ENCODE assay signal across 8 cellular contexts in genomic region chr1:40668769-40669525, GRCh38. TPM values are rescaled to one million over a fixed set of nuclear protein-coding genes. Genes with fewer than 3 reads are reported as not detected.
DNase-seq lines count a peak whose midpoint lies in the region; ATAC-seq, FAIRE-seq and TF ChIP-seq lines count a peak whose summit lies in the region.

No MANE protein-coding gene starts in this region.

- dilution Hi-C loops in keratinocyte (cut with MboI; ENCODE audit: extremely low pct_ligation_motif_present, low sequenced_read_pairs): no loop called here

- peak; percentile 69 for FAIRE-seq in keratinocyte (lab: Jason Lieb, UNC)

- ATAC-seq in GM18498 (IDR thresholded peaks at IDR 0.05; ENCODE audit: unreplicated experiment) (peak; percentile 59), HG03097 (IDR thresholded peaks at IDR 0.05; ENCODE audit: low FRiP score, unreplicated experiment) (peak; percentile 57), HG02852 (IDR thresholded peaks at IDR 0.05; ENCODE audit: unreplicated experiment) (no peak)

- TF ChIP-seq CTCF in keratinocyte (optimal IDR thresholded peaks at IDR 0.05 in 1 of 3, IDR thresholded peaks at IDR 0.05 in 1 of 3, conservative IDR thresholded peaks at IDR 0.05 in 1 of 3; ENCODE audit: extremely low read depth in 1 of 3, insufficient read depth in 2 of 3, low read length in 3 of 3): peak; percentile 89 to 92 (median 90)

- H3K36me3 ChIP-seq in keratinocyte (ENCODE audit: control insufficient read depth in 2 of 2, extremely low read depth in 1 of 2, insufficient read depth in 2 of 2, low read length in 2 of 2): no peaks in the 10 kb centered on the region

- no peaks in the 10 kb centered on the region for H3K79me2 ChIP-seq in keratinocyte (ENCODE audit: control insufficient read depth, insufficient read depth, low read length)

- peak overlapping the region; percentile 37 for H3K4me2 ChIP-seq in keratinocyte (ENCODE audit: control insufficient read depth, extremely low read depth, insufficient read depth, low read depth, low read length)

- H3K4me1 ChIP-seq in keratinocyte (ENCODE audit: control insufficient read depth, extremely low read depth, insufficient read depth, low read length): peaks cover 6% of the 10 kb centered on the region

- no peak overlapping the region for H3K4me3 ChIP-seq in keratinocyte (ENCODE audit: control insufficient read depth in 2 of 3, extremely low read depth in 1 of 3, insufficient read depth in 2 of 3, low read depth in 1 of 3, low read length in 3 of 3)

- H3K27me3 ChIP-seq in keratinocyte (ENCODE audit: control insufficient read depth, extremely low read depth, insufficient read depth, low read length): peaks cover 12% of the 10 kb centered on the region

- peak; percentile 49 for DNase-seq in NCI-H226
- peak; percentile 46 for DNase-seq in activated CD4-positive, CD25-positive, alpha-beta regulatory T cell treated with anti-CD3 and anti-CD28 coated beads, Interleukin-2, amount 50 U/mL, for 16 hours (ENCODE audit: low read depth, low spot score)
- DNase-seq in caudate nucleus (lab: John Stamatoyannopoulos, UW): peak in 55 of 61 donors; percentile 12 to 93 (median 55)
- no peak for DNase-seq in keratinocyte (ENCODE audit: low read depth, low spot score)
- DNase-seq in stimulated activated CD4-positive, alpha-beta T cell treated with anti-CD3 and anti-CD28 coated beads, Interleukin-1b, Interleukin-23, amount 100 ng/mL, for 4 hours (ENCODE audit: low read depth in 2 of 2): peak; percentile 79 to 83

- no peak overlapping the region for H2AFZ ChIP-seq in keratinocyte (ENCODE audit: control insufficient read depth, low read length)

- H3K9ac ChIP-seq in keratinocyte (ENCODE audit: control insufficient read depth, extremely low read depth, insufficient read depth, low read length): no peak overlapping the region

- no peaks in the 10 kb centered on the region for H4K20me1 ChIP-seq in keratinocyte (ENCODE audit: control insufficient read depth, extremely low read depth, insufficient read depth, low read length)

- H3K27ac ChIP-seq in caudate nucleus (ENCODE audit: low read depth, low read length) (no peak overlapping the region), keratinocyte (ENCODE audit: control insufficient read depth, insufficient read depth, low read length) (no peak overlapping the region)

- H3K9me1 ChIP-seq in keratinocyte (ENCODE audit: control insufficient read depth, extremely low read depth, insufficient read depth, low read length): no peaks in the 10 kb centered on the region

- no peaks in the 10 kb centered on the region for H3K9me3 ChIP-seq in keratinocyte (ENCODE audit: control insufficient read depth, low read depth, low read length)

RNA-seq across cellular contexts. Expression of gene RIMS3, which starts 3.5 kb away (rescaled TPM):
- 1.1 to 2.6 TPM (median 1.7 TPM) in 3 replicates for polyA plus RNA-seq in keratinocyte
- polyA plus RNA-seq in keratinocyte (2011; ENCODE audit: low read depth): 0.66 TPM
- polyA plus RNA-seq in keratinocyte (2011; cell fraction: cytosol; rRNA removed): 1.6 and 2.3 TPM in 2 replicates
- polyA plus RNA-seq in keratinocyte (2011; cell fraction: nucleus; rRNA removed): 5.2 and 6.7 TPM in 2 replicates
- polyA plus RNA-seq in keratinocyte (2012; ENCODE audit: low replicate concordance): 1.4 TPM in 2 replicates
- 2.7 to 4.5 TPM (median 4.3 TPM) in 3 replicates for polyA minus RNA-seq in keratinocyte
- 2.5 TPM for polyA minus RNA-seq in keratinocyte (2011; cell fraction: cytosol; rRNA and poly(A)+ RNA removed)
- 2.5 and 4.0 TPM in 2 replicates for polyA minus RNA-seq in keratinocyte (2011; cell fraction: nucleus; rRNA and poly(A)+ RNA removed)

RNA-seq across cellular contexts. Expression of gene NFYC, which starts 22.6 kb away (rescaled TPM):
- 32.4 to 48.5 TPM (median 35.4 TPM) in 3 replicates for polyA plus RNA-seq in keratinocyte
- polyA plus RNA-seq in keratinocyte (2011; ENCODE audit: low read depth): 50.7 TPM
- polyA plus RNA-seq in keratinocyte (2011; cell fraction: cytosol; rRNA removed): 31.1 and 38.2 TPM in 2 replicates
- polyA plus RNA-seq in keratinocyte (2011; cell fraction: nucleus; rRNA removed): 41.2 and 43.9 TPM in 2 replicates
- polyA plus RNA-seq in keratinocyte (2012; ENCODE audit: low replicate concordance): 28.5 and 39.7 TPM in 2 replicates
- 46.8 to 62.9 TPM (median 53.1 TPM) in 3 replicates for polyA minus RNA-seq in keratinocyte
- polyA minus RNA-seq in keratinocyte (2011; cell fraction: cytosol; rRNA and poly(A)+ RNA removed): 43.4 TPM
- 26.9 and 29.6 TPM in 2 replicates for polyA minus RNA-seq in keratinocyte (2011; cell fraction: nucleus; rRNA and poly(A)+ RNA removed)
